Comparison of ENCODE assay signal across 8 cellular contexts in the genomic region with DNA sequence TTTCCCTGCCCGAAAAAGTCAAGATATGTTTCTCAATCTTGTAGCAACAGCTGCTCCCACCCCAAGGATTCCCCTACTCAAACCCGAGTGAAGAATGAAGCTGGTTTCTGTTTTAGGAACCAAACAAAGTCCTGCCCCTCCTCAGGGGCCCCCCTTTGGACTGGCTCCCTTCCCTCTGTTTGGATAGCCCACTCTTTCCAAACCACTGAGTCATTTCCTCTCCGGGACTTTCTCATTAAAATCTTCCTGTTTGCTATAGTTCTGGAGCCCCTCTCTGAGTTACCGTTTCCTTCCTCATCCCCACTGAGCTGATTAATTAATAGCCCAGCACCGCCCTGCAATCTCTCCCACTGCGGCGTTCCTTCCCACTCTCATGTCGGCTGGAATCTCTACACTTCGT.
DNase-seq lines count a peak whose midpoint lies in the region; ATAC-seq and TF ChIP-seq lines count a peak whose summit lies in the region.

No MANE protein-coding gene starts in this region.

- no peak overlapping the region for H3K27ac ChIP-seq in HL-60 (replicated peaks)
- no peak overlapping the region for H3K27ac ChIP-seq in hepatocyte

- H3K27ac Mint-ChIP-seq in activated CD4-positive, alpha-beta memory T cell treated with anti-CD3 and anti-CD28 coated beads, Interleukin-2, amount 10 ng/mL, durations not matched to agents 7 days and 5 days: no peak overlapping the region
- H3K27ac Mint-ChIP-seq in stimulated activated memory B cell treated with anti-CD40 and anti-IgM and Interleukin-4, amounts not matched to agents 10 μg/mL and 1 μg/mL and 100 μg/mL, for 72 hours: no peak overlapping the region

- no peaks in the 10 kb centered on the region for H3K79me2 ChIP-seq in hepatocyte

- H3K4me3 Mint-ChIP-seq in activated CD4-positive, alpha-beta memory T cell treated with anti-CD3 and anti-CD28 coated beads, Interleukin-2, amount 10 ng/mL, durations not matched to agents 7 days and 5 days: peak overlapping the region; percentile 10
- H3K4me3 Mint-ChIP-seq in stimulated activated memory B cell treated with anti-CD40 and anti-IgM and Interleukin-4, amounts not matched to agents 10 μg/mL and 1 μg/mL and 100 μg/mL, for 72 hours: peak overlapping the region; percentile 0

- H4K20me1 ChIP-seq in hepatocyte (ENCODE audit: insufficient read depth, poor library complexity, severe bottlenecking): no peaks in the 10 kb centered on the region

- H3K36me3 Mint-ChIP-seq in activated CD4-positive, alpha-beta memory T cell treated with anti-CD3 and anti-CD28 coated beads, Interleukin-2, amount 10 ng/mL, durations not matched to agents 7 days and 5 days (ENCODE audit: low read depth): peaks cover 6% of the 10 kb centered on the region
- no peaks in the 10 kb centered on the region for H3K36me3 Mint-ChIP-seq in stimulated activated memory B cell treated with anti-CD40 and anti-IgM and Interleukin-4, amounts not matched to agents 10 μg/mL and 1 μg/mL and 100 μg/mL, for 72 hours

- no peaks in the 10 kb centered on the region for H3K9me3 ChIP-seq in hepatocyte (ENCODE audit: low read depth)

- H3K4me1 ChIP-seq in hepatocyte (ENCODE audit: insufficient read depth): no peaks in the 10 kb centered on the region

- ATAC-seq in stimulated activated memory B cell treated with anti-CD40 and anti-IgM and Interleukin-4, amounts not matched to agents 10 μg/mL and 1 μg/mL and 100 μg/mL, for 72 hours: no peak
- ATAC-seq in GM18870 (IDR thresholded peaks at IDR 0.05; ENCODE audit: unreplicated experiment) (no peak), HG03280 (IDR thresholded peaks at IDR 0.05; ENCODE audit: unreplicated experiment) (no peak)

- H3K9me3 Mint-ChIP-seq in activated CD4-positive, alpha-beta memory T cell treated with anti-CD3 and anti-CD28 coated beads, Interleukin-2, amount 10 ng/mL, durations not matched to agents 7 days and 5 days: no peaks in the 10 kb centered on the region
- H3K9me3 Mint-ChIP-seq in stimulated activated memory B cell treated with anti-CD40 and anti-IgM and Interleukin-4, amounts not matched to agents 10 μg/mL and 1 μg/mL and 100 μg/mL, for 72 hours: no peaks in the 10 kb centered on the region

- POLR2A ChIA-PET in activated CD4-positive, alpha-beta memory T cell treated with anti-CD3 and anti-CD28 coated beads, Interleukin-2, amount 10 ng/mL, durations not matched to agents 7 days and 5 days (lab: Charles Lee): no interaction called here

- DNase-seq in HL-60 (ENCODE audit: low read depth in 1 of 2, low spot score in 1 of 2) (peak in 1 of 2 experiments; percentile 29), hepatocyte (ENCODE audit: low spot score) (no peak), NCI-H2029 (lab: John Stamatoyannopoulos, UW) (no peak), NCI-H2196 (lab: John Stamatoyannopoulos, UW; ENCODE audit: unreplicated experiment) (no peak)
- DNase-seq in activated CD4-positive, alpha-beta memory T cell treated with anti-CD3 and anti-CD28 coated beads, Interleukin-2, amount 10 ng/mL, durations not matched to agents 7 days and 5 days: no peak

- CTCF ChIA-PET in activated CD4-positive, alpha-beta memory T cell treated with anti-CD3 and anti-CD28 coated beads, Interleukin-2, amount 10 ng/mL, durations not matched to agents 7 days and 5 days (lab: Charles Lee): no interaction called here

- TF ChIP-seq CTCF in HL-60 (IDR thresholded peaks at IDR 0.05; ENCODE audit: insufficient read depth, low read length): no peak
- TF ChIP-seq CTCF in hepatocyte (IDR thresholded peaks at IDR 0.05; ENCODE audit: poor library complexity): no peak

- peak overlapping the region; percentile 27 for H3K4me3 ChIP-seq in HL-60 (replicated peaks; ENCODE audit: insufficient read depth, low read length)
- H3K4me3 ChIP-seq in hepatocyte: no peak overlapping the region

- peaks cover 18% of the 10 kb centered on the region for H3K27me3 Mint-ChIP-seq in activated CD4-positive, alpha-beta memory T cell treated with anti-CD3 and anti-CD28 coated beads, Interleukin-2, amount 10 ng/mL, durations not matched to agents 7 days and 5 days
- H3K27me3 Mint-ChIP-seq in stimulated activated memory B cell treated with anti-CD40 and anti-IgM and Interleukin-4, amounts not matched to agents 10 μg/mL and 1 μg/mL and 100 μg/mL, for 72 hours: peaks cover 43% of the 10 kb centered on the region

- peaks cover 28% of the 10 kb centered on the region for H3K4me1 Mint-ChIP-seq in activated CD4-positive, alpha-beta memory T cell treated with anti-CD3 and anti-CD28 coated beads, Interleukin-2, amount 10 ng/mL, durations not matched to agents 7 days and 5 days
- H3K4me1 Mint-ChIP-seq in stimulated activated memory B cell treated with anti-CD40 and anti-IgM and Interleukin-4, amounts not matched to agents 10 μg/mL and 1 μg/mL and 100 μg/mL, for 72 hours: peaks cover 11% of the 10 kb centered on the region

- no peak overlapping the region for H2AFZ ChIP-seq in hepatocyte

- no peaks in the 10 kb centered on the region for H3K9me2 ChIP-seq in hepatocyte (replicated peaks; ENCODE audit: insufficient read depth)

- H3K4me2 ChIP-seq in hepatocyte: peak overlapping the region; percentile 62

- H3K36me3 ChIP-seq in hepatocyte (replicated peaks; ENCODE audit: insufficient read depth, low read depth): no peaks in the 10 kb centered on the region

- 52% methylated on average over 9 of the region's 9 CpGs for WGBS in hepatocyte (ENCODE audit: low lambda C conversion rate, missing lambda C conversion rate)

- no peaks in the 10 kb centered on the region for H3K27me3 ChIP-seq in HL-60 (ENCODE audit: insufficient read depth, poor library complexity, severe bottlenecking)
- no peaks in the 10 kb centered on the region for H3K27me3 ChIP-seq in hepatocyte
